15 cellular contexts compared by ENCODE assay signal in genomic region chr13:41460930-41461329, GRCh38. TPM values are rescaled to one million over a fixed set of nuclear protein-coding genes. Genes with fewer than 3 reads are reported as not detected.
DNase-seq lines count a peak whose midpoint lies in the region; ATAC-seq and TF ChIP-seq lines count a peak whose summit lies in the region.
"Had no signal": no experiment of that assay in that cellular context is flagged by ENCODE, and none has a peak within 500 bp of the region (broad histone marks: within the 10 kb centered on the region; RNA-seq: fewer than 3 reads in every experiment).

No MANE protein-coding gene starts in this region.

- H3K27ac Mint-ChIP-seq in activated naive CD4-positive, alpha-beta T cell treated with anti-CD3 and anti-CD28 coated beads, Interleukin-2, amount 50 U/mL, for 24 hours: peak overlapping the region; percentile 98
- peak overlapping the region; percentile 94 for H3K27ac Mint-ChIP-seq in T-helper 17 cell

- peak overlapping the region; percentile 93 for H3K27ac ChIP-seq in effector memory CD4-positive, alpha-beta T cell (ENCODE audit: insufficient read depth, low read length, poor library complexity, severe bottlenecking)
- H3K27ac ChIP-seq in suprapubic skin (no peak overlapping the region), testis (no peak overlapping the region)
- H3K27ac ChIP-seq: coronary artery, RWPE1 had no signal

- 34% methylated on average over 2 of the region's 2 CpGs for WGBS in suprapubic skin
- whole genome bisulfite sequencing in testis, 2 donors: 29 to 45% methylated on average over 2 of the region's 2 CpGs

- H3K36me3 ChIP-seq in effector memory CD4-positive, alpha-beta T cell (ENCODE audit: control insufficient read depth, insufficient read depth, low read length): peaks cover 21% of the 10 kb centered on the region
- no peaks in the 10 kb centered on the region for H3K36me3 ChIP-seq in suprapubic skin
- no peaks in the 10 kb centered on the region for H3K36me3 ChIP-seq in testis (ENCODE audit: low read depth, missing control alignments)

- TF ChIP-seq EP300 in suprapubic skin (IDR thresholded peaks at IDR 0.05): no peak

- DNase-seq in activated naive CD4-positive, alpha-beta T cell treated with anti-CD3 and anti-CD28 coated beads, Interleukin-2, amount 50 U/mL, for 16 hours: no peak
- DNase-seq in T-helper 17 cell: no peak
- DNase-seq in effector memory CD4-positive, alpha-beta T cell: no peak
- no peak for DNase-seq in suprapubic skin (ENCODE audit: low spot score in 2 of 2)
- no peak for DNase-seq in stimulated activated CD4-positive, alpha-beta T cell treated with anti-CD3 and anti-CD28 coated beads, Interleukin-4, amount 100 ng/mL, for 4 hours
- no peak for DNase-seq in testis
- DNase-seq: anterior cingulate cortex, DMS153, left colon, naive B cell had no signal

- intact Hi-C loops in testis (cut with DNase I; ENCODE audit: low total_unique reads): no loop called here

- peaks cover 31% of the 10 kb centered on the region for H3K36me3 Mint-ChIP-seq in activated naive CD4-positive, alpha-beta T cell treated with anti-CD3 and anti-CD28 coated beads, Interleukin-2, amount 50 U/mL, for 24 hours
- H3K36me3 Mint-ChIP-seq in T-helper 17 cell (ENCODE audit: low read depth): peaks cover 14% of the 10 kb centered on the region
- H3K36me3 Mint-ChIP-seq: naive B cell had no signal

- H3K4me1 ChIP-seq in effector memory CD4-positive, alpha-beta T cell (ENCODE audit: control insufficient read depth, insufficient read depth, low read length, poor library complexity, severe bottlenecking): peaks cover 59% of the 10 kb centered on the region
- H3K4me1 ChIP-seq in suprapubic skin (peaks cover 69% of the 10 kb centered on the region), testis (peaks cover 5% of the 10 kb centered on the region)

- peaks cover 76% of the 10 kb centered on the region for H3K4me1 Mint-ChIP-seq in activated naive CD4-positive, alpha-beta T cell treated with anti-CD3 and anti-CD28 coated beads, Interleukin-2, amount 50 U/mL, for 24 hours
- H3K4me1 Mint-ChIP-seq in T-helper 17 cell: peaks cover 74% of the 10 kb centered on the region

- TF ChIP-seq POLR2A in suprapubic skin (IDR thresholded peaks at IDR 0.05) (no peak), testis (IDR thresholded peaks at IDR 0.05) (no peak)

- no peak for ATAC-seq in T-helper 17 cell
- ATAC-seq in GM21737 (IDR thresholded peaks at IDR 0.05; ENCODE audit: unreplicated experiment): no peak
- ATAC-seq: left colon had no signal

- H3K27me3 ChIP-seq in effector memory CD4-positive, alpha-beta T cell (replicated peaks; ENCODE audit: control insufficient read depth, insufficient read depth, low read length, poor library complexity, severe bottlenecking): no peaks in the 10 kb centered on the region
- H3K27me3 ChIP-seq in suprapubic skin (peaks cover 3% of the 10 kb centered on the region), testis (no peaks in the 10 kb centered on the region)

- H3K4me3 ChIP-seq in effector memory CD4-positive, alpha-beta T cell (ENCODE audit: insufficient read depth, low read depth, low read length, poor library complexity, severe bottlenecking): peak overlapping the region; percentile 93
- H3K4me3 ChIP-seq in suprapubic skin (peak overlapping the region; percentile 90), testis (no peak overlapping the region)

- H3K9me3 ChIP-seq in T-helper 17 cell (ENCODE audit: control insufficient read depth, low read length, poor library complexity, severe bottlenecking) (peaks cover 5% of the 10 kb centered on the region), suprapubic skin (no peaks in the 10 kb centered on the region), testis (no peaks in the 10 kb centered on the region)
- no peaks in the 10 kb centered on the region for H3K9me3 ChIP-seq in effector memory CD4-positive, alpha-beta T cell (ENCODE audit: control insufficient read depth, low read length)

- peak overlapping the region; percentile 99 for H3K4me3 Mint-ChIP-seq in activated naive CD4-positive, alpha-beta T cell treated with anti-CD3 and anti-CD28 coated beads, Interleukin-2, amount 50 U/mL, for 24 hours
- peak overlapping the region; percentile 96 for H3K4me3 Mint-ChIP-seq in T-helper 17 cell

- no peaks in the 10 kb centered on the region for H3K9me3 Mint-ChIP-seq in activated naive CD4-positive, alpha-beta T cell treated with anti-CD3 and anti-CD28 coated beads, Interleukin-2, amount 50 U/mL, for 24 hours
- H3K9me3 Mint-ChIP-seq: naive B cell had no signal

- H3K27me3 Mint-ChIP-seq in activated naive CD4-positive, alpha-beta T cell treated with anti-CD3 and anti-CD28 coated beads, Interleukin-2, amount 50 U/mL, for 24 hours: no peaks in the 10 kb centered on the region
- no peaks in the 10 kb centered on the region for H3K27me3 Mint-ChIP-seq in T-helper 17 cell

- no peak for TF ChIP-seq CTCF in suprapubic skin (IDR thresholded peaks at IDR 0.05)
- no peak for TF ChIP-seq CTCF in testis (IDR thresholded peaks at IDR 0.05)

RNA-seq across cellular contexts. Expression of gene RGCC, which starts 3.6 kb away (rescaled TPM):
- total RNA-seq in T-helper 17 cell (100 to 1,000 TPM; 283 to 548 TPM), suprapubic skin (100 to 1,000 TPM in 2 of 4 donors, 10 to 100 TPM in 2; 65.5 to 145 (median 85.7) TPM), testis (10 to 100 TPM; 15.1 to 26.5 TPM)
- polyA plus RNA-seq in testis (ENCODE audit: insufficient read depth, low read depth, low replicate concordance): 64.2 TPM
- polyA plus RNA-seq: H1 had no signal

Comparison
In these comparisons a context has a peak if more than half of its experiments do, and no peak if none do; other contexts are left out.
1. H3K4me3 ChIP-seq: peak in effector memory CD4-positive, alpha-beta T cell (single experiment) and suprapubic skin (single experiment); none in testis (0 of 2).